Comparison of ENCODE assay signal across 28 cellular contexts in genomic region chr14:24068711-24069410, GRCh38. TPM values are rescaled to one million over a fixed set of nuclear protein-coding genes. Genes with fewer than 3 reads are reported as not detected.
"Had no signal": no experiment of that assay in that cellular context is flagged by ENCODE, and none has a peak within 500 bp of the region (broad histone marks: within the 10 kb centered on the region; RNA-seq: fewer than 3 reads in every experiment).

No MANE protein-coding gene starts in this region.

- ATAC-seq: activated T-helper 17 cell treated with anti-CD3 and anti-CD28 coated beads, Interleukin-2, amount 50 U/mL, for 72 hours; Panc1; WTC11 had no signal

- H3K27ac ChIP-seq: brain microvascular endothelial cell, cardiac muscle cell, SJCRH30 had no signal

- H3K36me3 ChIP-seq: brain microvascular endothelial cell, cardiac muscle cell, SJCRH30 had no signal

- H3K27me3 ChIP-seq: cardiac muscle cell, SJCRH30 had no signal

- H3K9me3 Mint-ChIP-seq: activated CD4-positive, alpha-beta T cell treated with anti-CD3 and anti-CD28 coated beads, Interleukin-2, amount 10 ng/mL, durations not matched to agents 24 days and 14 days; activated naive CD4-positive, alpha-beta T cell treated with anti-CD3 and anti-CD28 coated beads for 36 hours; activated T-helper 17 cell treated with anti-CD3 and anti-CD28 coated beads, Interleukin-2, amount 50 U/mL, for 72 hours; T-helper 1 cell treated with Interleukin-12 subunit alpha and Interleukin-12 subunit beta and Interleukin-4 antibody, amounts not matched to agents 30 μg/mL and 1 μg/mL, for 36 hours; WTC11 had no signal

- H3K36me3 Mint-ChIP-seq: activated naive CD8-positive, alpha-beta T cell; WTC11 had no signal

- H3K4me3 Mint-ChIP-seq: activated CD4-positive, alpha-beta T cell treated with anti-CD3 and anti-CD28 coated beads, Interleukin-2, amount 10 ng/mL, durations not matched to agents 24 days and 14 days; activated naive CD4-positive, alpha-beta T cell treated with anti-CD3 and anti-CD28 coated beads for 36 hours; activated naive CD8-positive, alpha-beta T cell; activated T-helper 17 cell treated with anti-CD3 and anti-CD28 coated beads, Interleukin-2, amount 50 U/mL, for 72 hours; T-helper 1 cell treated with Interleukin-12 subunit alpha and Interleukin-12 subunit beta and Interleukin-4 antibody, amounts not matched to agents 30 μg/mL and 1 μg/mL, for 36 hours; WTC11 had no signal

- DNase-seq: activated CD4-positive, alpha-beta T cell treated with anti-CD3 and anti-CD28 coated beads, Interleukin-2, amount 10 ng/mL, durations not matched to agents 24 days and 14 days; activated CD4-positive, alpha-beta T cell treated with anti-CD3 and anti-CD28 coated beads, Interleukin-2, amount 50 U/mL, for 48 hours; activated CD4-positive, CD25-positive, alpha-beta regulatory T cell treated with anti-CD3 and anti-CD28 coated beads, Interleukin-2, amount 50 U/mL, for 72 hours; activated gamma-delta T cell; activated naive CD4-positive, alpha-beta T cell treated with anti-CD3 and anti-CD28 coated beads for 36 hours; activated T-cell treated with anti-CD3 and anti-CD28 coated beads for 4 hours; activated T-cell treated with anti-CD3 and anti-CD28 coated beads, Interleukin-2, amount 50 U/mL, for 48 hours; amygdala; brain microvascular endothelial cell; Kasumi-1; NCI-H1105 treated with DMSO at 0.1 percent for 48 hours; NCI-H1436 treated with DMSO at 0.1 percent for 48 hours; NCI-H187; NCI-H2081; NCI-H510A treated with DMSO at 0.1 percent for 48 hours; NCI-H69; NK-92 treated with Interleukin-12 subunit alpha and Interleukin-12 subunit beta, amount 100 ng/mL, for 24 hours; OCI-M1; Right ventricle myocardium superior; RPMI8226; SJCRH30; T-helper 9 cell had no signal

- H3K4me1 Mint-ChIP-seq: WTC11 had no signal

- H3K9me3 ChIP-seq: SJCRH30 had no signal

- H3K4me3 ChIP-seq: cardiac muscle cell, SJCRH30 had no signal

- H3K27ac Mint-ChIP-seq: activated CD4-positive, alpha-beta T cell treated with anti-CD3 and anti-CD28 coated beads, Interleukin-2, amount 10 ng/mL, durations not matched to agents 24 days and 14 days; activated naive CD4-positive, alpha-beta T cell treated with anti-CD3 and anti-CD28 coated beads for 36 hours; activated naive CD8-positive, alpha-beta T cell; activated T-helper 17 cell treated with anti-CD3 and anti-CD28 coated beads, Interleukin-2, amount 50 U/mL, for 72 hours; T-helper 1 cell treated with Interleukin-12 subunit alpha and Interleukin-12 subunit beta and Interleukin-4 antibody, amounts not matched to agents 30 μg/mL and 1 μg/mL, for 36 hours; WTC11 had no signal

RNA-seq across cellular contexts. Expression of gene CPNE6, which starts 2.5 kb away (rescaled TPM):
- total RNA-seq: activated CD4-positive, alpha-beta T cell treated with anti-CD3 and anti-CD28 coated beads, Interleukin-2, amount 10 ng/mL, durations not matched to agents 24 days and 14 days; activated naive CD4-positive, alpha-beta T cell treated with anti-CD3 and anti-CD28 coated beads for 36 hours; activated T-helper 17 cell treated with anti-CD3 and anti-CD28 coated beads, Interleukin-2, amount 50 U/mL, for 72 hours; Right ventricle myocardium superior; SJCRH30; WTC11 had no signal
